Comparison of ENCODE assay signal across 8 cellular contexts in the genomic region with DNA sequence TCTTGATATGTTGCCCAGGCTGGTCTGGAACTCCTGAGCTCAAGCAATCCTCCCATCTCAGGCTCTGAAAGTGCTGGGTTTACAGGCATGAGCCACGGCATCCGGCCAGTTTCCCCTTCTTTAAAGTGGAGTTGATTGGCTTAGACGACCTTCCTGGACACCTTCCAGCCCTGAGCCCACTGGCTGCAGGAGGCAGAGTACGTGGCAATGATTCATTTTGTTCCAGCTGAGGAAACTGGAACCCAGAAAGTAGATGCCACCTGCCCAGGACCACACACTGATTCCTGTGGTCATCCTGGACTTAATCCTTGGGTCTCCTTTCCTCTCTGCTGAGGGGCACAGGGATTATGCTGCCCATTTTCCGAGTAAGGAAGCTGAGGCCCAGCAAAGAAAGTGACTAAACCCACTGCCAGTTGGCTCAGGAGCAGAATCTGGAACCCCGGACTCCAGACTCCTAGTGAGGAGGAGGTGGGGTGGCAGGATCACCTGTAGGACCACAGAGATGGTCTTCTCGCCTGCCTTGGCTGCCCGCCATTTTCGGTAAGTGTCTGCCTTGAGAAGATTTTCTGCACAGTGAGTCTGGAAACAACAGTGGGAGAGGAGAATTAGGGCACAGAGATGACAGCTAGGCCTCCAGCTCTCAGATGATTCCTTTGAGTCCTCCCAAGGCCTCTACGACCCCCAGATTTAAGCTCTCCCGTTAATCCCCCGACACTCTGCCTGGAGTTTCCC. TPM values are rescaled to one million over a fixed set of nuclear protein-coding genes. Genes with fewer than 3 reads are reported as not detected.
DNase-seq lines count a peak whose midpoint lies in the region; ATAC-seq and TF ChIP-seq lines count a peak whose summit lies in the region.

No MANE protein-coding gene starts in this region.

- CTCF ChIA-PET in A673 (lab: Charles Lee) = interaction anchor here (1.2 kb wide), 1 partner anchor 19 kb away, joined by 5 read pairs; no protein-coding TSS in a partner anchor

- H3K27ac ChIP-seq in A673 (ENCODE audit: low read depth, low read length, poor library complexity, severe bottlenecking) (peak overlapping the region; percentile 94), thymus (ENCODE audit: low read depth) (no peak overlapping the region)

- WGBS in thymus = 55% methylated on average over 12 of the region's 12 CpGs

- no peaks in the 10 kb centered on the region for H3K9me3 Mint-ChIP-seq in HFFc6
- no peaks in the 10 kb centered on the region for H3K9me3 Mint-ChIP-seq in activated naive CD8-positive, alpha-beta T cell treated with anti-CD3 and anti-CD28 coated beads, Interleukin-2, amount 50 U/mL, for 24 hours

- TF ChIP-seq CTCF in A673 (conservative IDR thresholded peaks at IDR 0.05; ENCODE audit: low read depth, low read length) = no peak
- TF ChIP-seq CTCF in HFFc6 (IDR thresholded peaks at IDR 0.05) = no peak

- ATAC-seq in activated naive CD8-positive, alpha-beta T cell treated with anti-CD3 and anti-CD28 coated beads, Interleukin-2, amount 50 U/mL, for 24 hours = no peak
- ATAC-seq in GM18867 (IDR thresholded peaks at IDR 0.05; ENCODE audit: unreplicated experiment) (no peak), GM19467 (IDR thresholded peaks at IDR 0.05; ENCODE audit: unreplicated experiment) (no peak), GM21515 (IDR thresholded peaks at IDR 0.05; ENCODE audit: unreplicated experiment) (no peak)

- peak; percentile 33 for DNase-seq in A673 (ENCODE audit: low spot score)
- no peak for DNase-seq in HFFc6
- DNase-seq in activated naive CD8-positive, alpha-beta T cell treated with anti-CD3 and anti-CD28 coated beads, Interleukin-2, amount 50 U/mL, for 24 hours = no peak
- DNase-seq in kidney tubule cell (ENCODE audit: low spot score) = peak; percentile 94

- POLR2A ChIA-PET in A673 (lab: Charles Lee; ENCODE audit: low non-redundant PET) = no interaction called here

- H3K36me3 Mint-ChIP-seq in HFFc6 (ENCODE audit: low read depth) = no peaks in the 10 kb centered on the region
- peaks cover 2% of the 10 kb centered on the region for H3K36me3 Mint-ChIP-seq in activated naive CD8-positive, alpha-beta T cell treated with anti-CD3 and anti-CD28 coated beads, Interleukin-2, amount 50 U/mL, for 24 hours (ENCODE audit: low read depth)

- H3K4me3 ChIP-seq in A673 (ENCODE audit: low read depth, low read length, poor library complexity, severe bottlenecking) (peak overlapping the region; percentile 94), thymus (ENCODE audit: low read length) (peak overlapping the region; percentile 65)

- H3K27ac Mint-ChIP-seq in HFFc6 = peak overlapping the region; percentile 96
- peak overlapping the region; percentile 91 for H3K27ac Mint-ChIP-seq in activated naive CD8-positive, alpha-beta T cell treated with anti-CD3 and anti-CD28 coated beads, Interleukin-2, amount 50 U/mL, for 24 hours

- H3K4me1 ChIP-seq in A673 (ENCODE audit: insufficient read depth, low read length, poor library complexity, severe bottlenecking) (peaks cover 16% of the 10 kb centered on the region), thymus (ENCODE audit: control insufficient read depth, insufficient read depth, low read length) (peaks cover 12% of the 10 kb centered on the region)

- H3K27me3 ChIP-seq in A673 (replicated peaks; ENCODE audit: insufficient read depth, low read depth, low read length, poor library complexity) = no peaks in the 10 kb centered on the region
- H3K27me3 ChIP-seq in thymus (ENCODE audit: control insufficient read depth, insufficient read depth) = no peaks in the 10 kb centered on the region

- TSS peak; percentile 15 for BruUV-seq in A673 (replicated peaks; lab: Mats Ljungman, UMichigan)

- H3K27me3 Mint-ChIP-seq in HFFc6 (ENCODE audit: insufficient read depth) = peaks cover 7% of the 10 kb centered on the region
- H3K27me3 Mint-ChIP-seq in activated naive CD8-positive, alpha-beta T cell treated with anti-CD3 and anti-CD28 coated beads, Interleukin-2, amount 50 U/mL, for 24 hours = peaks cover 2% of the 10 kb centered on the region

- peak overlapping the region; percentile 100 for H3K4me3 Mint-ChIP-seq in HFFc6
- peak overlapping the region; percentile 96 for H3K4me3 Mint-ChIP-seq in activated naive CD8-positive, alpha-beta T cell treated with anti-CD3 and anti-CD28 coated beads, Interleukin-2, amount 50 U/mL, for 24 hours

- intact Hi-C loops in A673 (cut with micrococcal nuclease; ENCODE audit: unreplicated experiment) = loop anchor here (1.0 kb wide), 1 partner anchor 22 kb away; a partner anchor contains a TSS

- H3K9me3 ChIP-seq in A673 (ENCODE audit: low read depth, low read length, poor library complexity, severe bottlenecking) (no peaks in the 10 kb centered on the region), thymus (ENCODE audit: control insufficient read depth) (no peaks in the 10 kb centered on the region)

- peaks cover 33% of the 10 kb centered on the region for H3K4me1 Mint-ChIP-seq in HFFc6 (ENCODE audit: low read depth)
- H3K4me1 Mint-ChIP-seq in activated naive CD8-positive, alpha-beta T cell treated with anti-CD3 and anti-CD28 coated beads, Interleukin-2, amount 50 U/mL, for 24 hours = peaks cover 49% of the 10 kb centered on the region

- H3K36me3 ChIP-seq in A673 (ENCODE audit: insufficient read depth, low read length, poor library complexity, severe bottlenecking) (peaks cover 4% of the 10 kb centered on the region), thymus (ENCODE audit: control insufficient read depth, insufficient read depth) (peaks cover 4% of the 10 kb centered on the region)

RNA-seq across cellular contexts. Expression of a gene that starts 0.7 kb away (rescaled TPM):
- 69.4 and 86.0 TPM in 2 replicates for total RNA-seq in A673 (2021)
- total RNA-seq in HFFc6 (2021; fragmentation: NEBNext Ultra II Directional; extraction: Animal tissue kit (Norgen Biotek cat#: 25700)) = 10 to 100 TPM; 16.2 to 29.8 (median 27.1) TPM
- polyA plus RNA-seq in thymus = 23.2 TPM

RNA-seq across cellular contexts. Expression of a gene that starts 1.0 kb away (rescaled TPM):
- 14.3 and 15.6 TPM in 2 replicates for total RNA-seq in A673 (2021)
- under 1 TPM in 2 of 6 experiments, not detected in 4; 0.23 to 0.61 TPM for total RNA-seq in HFFc6 (2021; fragmentation: NEBNext Ultra II Directional; extraction: Animal tissue kit (Norgen Biotek cat#: 25700))
- polyA plus RNA-seq in thymus = 12.3 TPM

RNA-seq across cellular contexts. Expression of a gene that starts 21.3 kb away (rescaled TPM):
- total RNA-seq in A673 (2021) = 34.1 and 37.7 TPM in 2 replicates
- 10 to 100 TPM; 19.5 to 24.7 (median 21.2) TPM for total RNA-seq in HFFc6 (2021; fragmentation: NEBNext Ultra II Directional; extraction: Animal tissue kit (Norgen Biotek cat#: 25700))
- polyA plus RNA-seq in thymus = 7.5 TPM

RNA-seq across cellular contexts. Expression of a gene that starts 21.8 kb away (rescaled TPM):
- total RNA-seq in A673 (2021) = 19.2 and 20.3 TPM in 2 replicates
- 10 to 100 TPM; 18.1 to 20.8 (median 20.0) TPM for total RNA-seq in HFFc6 (2021; fragmentation: NEBNext Ultra II Directional; extraction: Animal tissue kit (Norgen Biotek cat#: 25700))
- 10.3 TPM for polyA plus RNA-seq in thymus

RNA-seq across cellular contexts. Expression of a gene that starts 37.3 kb away (rescaled TPM):
- 0.62 and 0.66 TPM in 2 replicates for total RNA-seq in A673 (2021)
- under 1 TPM in 5 of 6 experiments, not detected in 1; 0.11 to 0.31 (median 0.21) TPM for total RNA-seq in HFFc6 (2021; fragmentation: NEBNext Ultra II Directional; extraction: Animal tissue kit (Norgen Biotek cat#: 25700))
- 0.39 TPM for polyA plus RNA-seq in thymus

Comparison
In these comparisons a context has a peak if more than half of its experiments do, and no peak if none do; other contexts are left out.
1. DNase-seq: peak in A673 (single experiment) and kidney tubule cell (single experiment); none in HFFc6 (single experiment) and activated naive CD8-positive, alpha-beta T cell treated with anti-CD3 and anti-CD28 coated beads, Interleukin-2, amount 50 U/mL, for 24 hours (single experiment).